8 cellular contexts compared by ENCODE assay signal in the genomic region with DNA sequence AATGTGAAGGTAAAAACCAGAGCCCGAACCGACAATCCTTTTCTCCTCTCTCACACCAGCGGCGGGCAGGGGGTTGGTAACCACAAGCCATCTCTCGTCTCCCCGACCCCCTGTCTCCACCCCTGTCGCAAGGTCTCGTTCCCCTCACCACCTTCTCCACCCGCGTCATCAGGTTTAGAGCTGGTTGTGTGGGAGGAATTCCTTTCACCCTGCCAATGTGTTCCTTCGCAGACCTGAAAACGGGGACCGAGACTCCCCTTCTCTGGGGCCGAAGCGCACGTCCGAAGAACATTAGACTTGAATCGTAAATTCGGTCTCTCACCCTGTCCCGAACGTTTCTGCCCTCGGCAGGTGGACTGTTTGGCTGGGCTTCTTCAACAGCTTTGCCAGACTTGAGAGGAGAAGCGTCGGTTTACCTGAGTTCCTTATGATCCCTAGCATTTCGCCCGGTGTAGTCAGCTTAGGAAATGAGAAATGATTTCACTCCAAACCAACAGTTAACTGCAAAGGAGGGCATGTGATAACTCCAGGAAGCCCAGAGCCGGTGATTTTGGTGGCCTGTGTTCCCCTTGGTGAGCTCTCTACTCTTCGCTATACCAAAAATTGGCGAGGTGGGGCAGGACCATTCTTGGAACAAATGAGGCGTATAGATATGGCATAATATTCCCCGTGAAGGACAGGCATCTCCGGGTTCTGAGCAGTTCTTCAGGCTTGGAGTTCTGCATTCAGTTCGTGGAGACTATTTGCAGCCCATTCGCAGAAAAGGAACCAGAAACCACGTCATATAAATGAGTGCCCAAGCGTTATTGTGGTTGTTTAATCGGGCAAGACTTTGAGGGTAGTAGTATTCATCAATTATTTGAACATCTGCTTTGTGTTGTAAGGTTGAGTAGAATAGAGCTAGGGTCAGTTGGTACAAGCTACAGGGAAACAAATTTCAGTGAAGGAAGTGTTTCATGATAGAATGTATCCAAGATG. TPM values are rescaled to one million over a fixed set of nuclear protein-coding genes. Genes with fewer than 3 reads are reported as not detected.
DNase-seq lines count a peak whose midpoint lies in the region; ATAC-seq and FAIRE-seq lines count a peak whose summit lies in the region.

No MANE protein-coding gene starts in this region.

- FAIRE-seq in urothelium cell line (lab: Jason Lieb, UNC): no peak

- peak; percentile 16 for ATAC-seq in activated CD8-positive, alpha-beta memory T cell treated with anti-CD3 and anti-CD28 coated beads, Interleukin-2, amount 10 ng/mL, durations not matched to agents 7 days and 5 days
- peak; percentile 18 for ATAC-seq in HG02759 (IDR thresholded peaks at IDR 0.05; ENCODE audit: unreplicated experiment)

- H3K27ac Mint-ChIP-seq in activated CD8-positive, alpha-beta memory T cell treated with anti-CD3 and anti-CD28 coated beads, Interleukin-2, amount 10 ng/mL, durations not matched to agents 7 days and 5 days: peak overlapping the region; percentile 94
- peak overlapping the region; percentile 96 for H3K27ac Mint-ChIP-seq in activated naive CD4-positive, alpha-beta T cell treated with anti-CD3 and anti-CD28 coated beads for 36 hours

- H3K27me3 Mint-ChIP-seq in activated CD8-positive, alpha-beta memory T cell treated with anti-CD3 and anti-CD28 coated beads, Interleukin-2, amount 10 ng/mL, durations not matched to agents 7 days and 5 days: no peaks in the 10 kb centered on the region
- no peaks in the 10 kb centered on the region for H3K27me3 Mint-ChIP-seq in activated naive CD4-positive, alpha-beta T cell treated with anti-CD3 and anti-CD28 coated beads for 36 hours (ENCODE audit: low read depth)

- peaks cover 20% of the 10 kb centered on the region for H3K4me1 Mint-ChIP-seq in activated CD8-positive, alpha-beta memory T cell treated with anti-CD3 and anti-CD28 coated beads, Interleukin-2, amount 10 ng/mL, durations not matched to agents 7 days and 5 days
- peaks cover 14% of the 10 kb centered on the region for H3K4me1 Mint-ChIP-seq in activated naive CD4-positive, alpha-beta T cell treated with anti-CD3 and anti-CD28 coated beads for 36 hours (ENCODE audit: low read depth)

- peaks cover 12% of the 10 kb centered on the region for H3K36me3 Mint-ChIP-seq in activated CD8-positive, alpha-beta memory T cell treated with anti-CD3 and anti-CD28 coated beads, Interleukin-2, amount 10 ng/mL, durations not matched to agents 7 days and 5 days
- peaks cover 18% of the 10 kb centered on the region for H3K36me3 Mint-ChIP-seq in activated naive CD4-positive, alpha-beta T cell treated with anti-CD3 and anti-CD28 coated beads for 36 hours (ENCODE audit: low read depth)

- no peak for DNase-seq in activated CD8-positive, alpha-beta memory T cell treated with anti-CD3 and anti-CD28 coated beads, Interleukin-2, amount 10 ng/mL, durations not matched to agents 7 days and 5 days
- no peak for DNase-seq in activated CD8-positive, alpha-beta memory T cell treated with anti-CD3 and anti-CD28 coated beads, Interleukin-2, amount 50 U/mL, for 48 hours
- DNase-seq in NCI-H526 treated with DMSO at 0.1 percent for 48 hours (lab: John Stamatoyannopoulos, UW) (peak; percentile 64), glomerular visceral epithelial cell (ENCODE audit: extremely low spot score) (peak; percentile 7), nucleus accumbens (lab: John Stamatoyannopoulos, UW) (peak in 45 of 56 donors; percentile 6 to 81 (median 52)), urothelium cell line (ENCODE audit: low spot score) (peak; percentile 44)
- DNase-seq in activated naive CD4-positive, alpha-beta T cell treated with anti-CD3 and anti-CD28 coated beads for 36 hours: peak; percentile 45

- CTCF ChIA-PET in activated CD8-positive, alpha-beta memory T cell treated with anti-CD3 and anti-CD28 coated beads, Interleukin-2, amount 10 ng/mL, durations not matched to agents 7 days and 5 days (lab: Charles Lee): interaction anchor here (0.6 to 1.5 kb wide), 6 partner anchors 10 to 175 kb away, joined by 3 to 5 read pairs (median 3); no protein-coding TSS in a partner anchor
- CTCF ChIA-PET in activated naive CD4-positive, alpha-beta T cell treated with anti-CD3 and anti-CD28 coated beads for 36 hours (lab: Charles Lee): interaction anchor here (0.5 to 1.4 kb wide), 7 partner anchors 10 to 472 kb away, joined by 3 to 5 read pairs (median 3); no protein-coding TSS in a partner anchor

- peak overlapping the region; percentile 92 for H3K4me3 Mint-ChIP-seq in activated CD8-positive, alpha-beta memory T cell treated with anti-CD3 and anti-CD28 coated beads, Interleukin-2, amount 10 ng/mL, durations not matched to agents 7 days and 5 days
- H3K4me3 Mint-ChIP-seq in activated naive CD4-positive, alpha-beta T cell treated with anti-CD3 and anti-CD28 coated beads for 36 hours: peak overlapping the region; percentile 99

- no peaks in the 10 kb centered on the region for H3K9me3 Mint-ChIP-seq in activated CD8-positive, alpha-beta memory T cell treated with anti-CD3 and anti-CD28 coated beads, Interleukin-2, amount 10 ng/mL, durations not matched to agents 7 days and 5 days (ENCODE audit: low read depth)
- H3K9me3 Mint-ChIP-seq in activated naive CD4-positive, alpha-beta T cell treated with anti-CD3 and anti-CD28 coated beads for 36 hours: no peaks in the 10 kb centered on the region

- intact Hi-C loops in activated naive CD4-positive, alpha-beta T cell treated with anti-CD3 and anti-CD28 coated beads for 36 hours (cut with micrococcal nuclease): loop anchor here (1.0 to 5.0 kb wide), 11 partner anchors 71 to 798 kb away; a partner anchor contains a TSS

RNA-seq across cellular contexts. Expression of a gene that starts 0.7 kb away (rescaled TPM):
- 10 to 100 TPM; 15.7 to 21.1 TPM for total RNA-seq in activated CD8-positive, alpha-beta memory T cell treated with anti-CD3 and anti-CD28 coated beads, Interleukin-2, amount 10 ng/mL, durations not matched to agents 7 days and 5 days
- 10 to 100 TPM; 25.6 to 27.5 TPM for total RNA-seq in activated naive CD4-positive, alpha-beta T cell treated with anti-CD3 and anti-CD28 coated beads for 36 hours

Comparison
In these comparisons a context has a peak if more than half of its experiments do, and no peak if none do; other contexts are left out.
1. DNase-seq: peak in NCI-H526 treated with DMSO at 0.1 percent for 48 hours (single experiment), activated naive CD4-positive, alpha-beta T cell treated with anti-CD3 and anti-CD28 coated beads for 36 hours (single experiment), glomerular visceral epithelial cell (single experiment), nucleus accumbens (45 of 56) and urothelium cell line (single experiment); none in activated CD8-positive, alpha-beta memory T cell treated with anti-CD3 and anti-CD28 coated beads, Interleukin-2, amount 10 ng/mL, durations not matched to agents 7 days and 5 days (single experiment) and activated CD8-positive, alpha-beta memory T cell treated with anti-CD3 and anti-CD28 coated beads, Interleukin-2, amount 50 U/mL, for 48 hours (single experiment).